Comparison of ENCODE assay signal across 13 cellular contexts in genomic region chr2:86039963-86040655, GRCh38.
DNase-seq lines count a peak whose midpoint lies in the region; ATAC-seq, FAIRE-seq and TF ChIP-seq lines count a peak whose summit lies in the region.
"Had no signal": no experiment of that assay in that cellular context is flagged by ENCODE, and none has a peak within 500 bp of the region (broad histone marks: within the 10 kb centered on the region; RNA-seq: fewer than 3 reads in every experiment).

No MANE protein-coding gene starts in this region.

- H3K4me1 ChIP-seq in HepG2 (ENCODE audit: insufficient read depth, low read length) (no peaks in the 10 kb centered on the region), gastroesophageal sphincter (peaks cover 0 to 43% (median 34%) of the 10 kb centered on the region in 3 donors)

- no peaks in the 10 kb centered on the region for H3K27me3 Mint-ChIP-seq in activated naive CD4-positive, alpha-beta T cell treated with anti-CD3 and anti-CD28 coated beads for 36 hours (ENCODE audit: low read depth)
- no peaks in the 10 kb centered on the region for H3K27me3 Mint-ChIP-seq in T-helper 17 cell
- H3K27me3 Mint-ChIP-seq in stimulated activated naive B cell treated with anti-CD40 and anti-IgM and Interleukin-4, amounts not matched to agents 10 μg/mL and 1 μg/mL and 100 μg/mL, for 72 hours, result no peaks in the 10 kb centered on the region
- H3K27me3 Mint-ChIP-seq: stimulated activated naive CD8-positive, alpha-beta T cell treated with anti-CD3 and anti-CD28 coated beads, Interleukin-15, Interleukin-2, amounts not matched to agents 100 ng/mL and 50 ng/mL, for 24 hours had no signal

- DNase-seq in activated naive CD4-positive, alpha-beta T cell treated with anti-CD3 and anti-CD28 coated beads for 36 hours, result no peak
- DNase-seq in activated naive CD4-positive, alpha-beta T cell treated with Interleukin-2 at 50 U/mL for 16 hours, result no peak
- DNase-seq in T-helper 17 cell (no peak), HepG2 (ENCODE audit: low spot score) (no peak), hypothalamus (lab: John Stamatoyannopoulos, UW) (no peak)
- no peak for DNase-seq in stimulated activated naive B cell treated with anti-CD40 and anti-IgM and Interleukin-4, amounts not matched to agents 10 μg/mL and 1 μg/mL and 100 μg/mL, for 72 hours
- DNase-seq: DMS 273 treated with DMSO at 0.1 percent for 48 hours, NCI-H2171 treated with DMSO at 0.1 percent for 48 hours had no signal

- no peak overlapping the region for H3K4me3 ChIP-seq in HepG2 (replicated peaks in 1 of 3; ENCODE audit: insufficient read depth in 1 of 3, low read depth in 2 of 3, low read length in 3 of 3)
- H3K4me3 ChIP-seq in gastroesophageal sphincter, result no peak overlapping the region

- POLR2A ChIA-PET in HepG2 (lab: Yijun Ruan, JAX), result no interaction called here

- H3K27me3 ChIP-seq in HepG2 (ENCODE audit: control insufficient read depth in 1 of 2, insufficient read depth in 2 of 2, low read length in 2 of 2) (no peaks in the 10 kb centered on the region), gastroesophageal sphincter (no peaks in the 10 kb centered on the region)

- no peak for TF ChIP-seq EP300 in HepG2 (IDR thresholded peaks at IDR 0.05; ENCODE audit: low read depth in 2 of 2, low read length in 2 of 2)
- TF ChIP-seq EP300 in HepG2 (CRISPR knock-in tag; IDR thresholded peaks at IDR 0.05; ENCODE audit: borderline replicate concordance), result no peak
- no peak for TF ChIP-seq EP300 in gastroesophageal sphincter (IDR thresholded peaks at IDR 0.05)

- H3K4me1 Mint-ChIP-seq in activated naive CD4-positive, alpha-beta T cell treated with anti-CD3 and anti-CD28 coated beads for 36 hours (ENCODE audit: low read depth), result peaks cover 76% of the 10 kb centered on the region
- peaks cover 57% of the 10 kb centered on the region for H3K4me1 Mint-ChIP-seq in T-helper 17 cell
- H3K4me1 Mint-ChIP-seq in stimulated activated naive B cell treated with anti-CD40 and anti-IgM and Interleukin-4, amounts not matched to agents 10 μg/mL and 1 μg/mL and 100 μg/mL, for 72 hours, result peaks cover 54 to 62% of the 10 kb centered on the region in 2 donors

- no peak overlapping the region for H3K4me3 Mint-ChIP-seq in activated naive CD4-positive, alpha-beta T cell treated with anti-CD3 and anti-CD28 coated beads for 36 hours
- H3K4me3 Mint-ChIP-seq in T-helper 17 cell, result no peak overlapping the region
- no peak overlapping the region for H3K4me3 Mint-ChIP-seq in stimulated activated naive B cell treated with anti-CD40 and anti-IgM and Interleukin-4, amounts not matched to agents 10 μg/mL and 1 μg/mL and 100 μg/mL, for 72 hours
- H3K4me3 Mint-ChIP-seq: neural crest cell had no signal

- peaks cover 66% of the 10 kb centered on the region for H3K36me3 Mint-ChIP-seq in activated naive CD4-positive, alpha-beta T cell treated with anti-CD3 and anti-CD28 coated beads for 36 hours (ENCODE audit: low read depth)
- peaks cover 6% of the 10 kb centered on the region for H3K36me3 Mint-ChIP-seq in T-helper 17 cell (ENCODE audit: low read depth)
- peaks cover 52 to 82% of the 10 kb centered on the region in 2 donors for H3K36me3 Mint-ChIP-seq in stimulated activated naive B cell treated with anti-CD40 and anti-IgM and Interleukin-4, amounts not matched to agents 10 μg/mL and 1 μg/mL and 100 μg/mL, for 72 hours

- no peaks in the 10 kb centered on the region for H3K79me2 ChIP-seq in HepG2 (ENCODE audit: insufficient read depth, low read length)

- TF ChIP-seq CTCF in HepG2 (CRISPR knock-in tag; IDR thresholded peaks at IDR 0.05), result no peak
- TF ChIP-seq CTCF in gastroesophageal sphincter (IDR thresholded peaks at IDR 0.05), result no peak

- TF ChIP-seq POLR2A in HepG2 (IDR thresholded peaks at IDR 0.05; ENCODE audit: insufficient read depth in 1 of 2, low read depth in 2 of 2, low read length in 2 of 2) (no peak), gastroesophageal sphincter (IDR thresholded peaks at IDR 0.05) (no peak)

- intact Hi-C loops in activated naive CD4-positive, alpha-beta T cell treated with anti-CD3 and anti-CD28 coated beads for 36 hours (cut with micrococcal nuclease), result loop anchor here (2.0 to 10.0 kb wide), 3 partner anchors 41 to 625 kb away; partner anchors contain the start of genes CAPG, SH2D6 and USP39
- intact Hi-C loops in HepG2 (cut with micrococcal nuclease; ENCODE audit: unreplicated experiment), result no loop called here

- TF ChIP-seq RAD21 in HepG2 (CRISPR knock-in tag; IDR thresholded peaks at IDR 0.05), result no peak

- 95% methylated on average over 11 of the region's 12 CpGs for WGBS in HepG2 (ENCODE audit: low lambda C conversion rate)
- 100% methylated on average over 1 of the region's 12 CpGs for WGBS in gastroesophageal sphincter (ENCODE audit: low coverage in 1 of 2), 2 donors

- in situ Hi-C loops in HepG2 (cut with HindIII; ENCODE audit: extremely low pct_ligation_motif_present, low pct_unique_long_range_greater_than_20kb), result no loop called here

- peaks cover 67 to 100% of the 10 kb centered on the region in 2 experiments for H3K36me3 ChIP-seq in HepG2 (replicated peaks in 1 of 2; ENCODE audit: control insufficient read depth in 1 of 2, insufficient read depth in 2 of 2, low read length in 2 of 2)
- H3K36me3 ChIP-seq in gastroesophageal sphincter, result peaks cover 0 to 70% of the 10 kb centered on the region in 2 donors

- H3K27ac Mint-ChIP-seq in activated naive CD4-positive, alpha-beta T cell treated with anti-CD3 and anti-CD28 coated beads for 36 hours, result peak overlapping the region; percentile 95
- peak overlapping the region; percentile 98 for H3K27ac Mint-ChIP-seq in T-helper 17 cell
- peak overlapping the region; percentile 47 for H3K27ac Mint-ChIP-seq in stimulated activated naive B cell treated with anti-CD40 and anti-IgM and Interleukin-4, amounts not matched to agents 10 μg/mL and 1 μg/mL and 100 μg/mL, for 72 hours

- H3K9ac ChIP-seq in HepG2 (ENCODE audit: insufficient read depth, low read depth, low read length), result no peak overlapping the region

- H3K4me2 ChIP-seq in HepG2 (ENCODE audit: low read depth, low read length), result no peak overlapping the region

- FAIRE-seq in HepG2 (lab: Jason Lieb, UNC), result no peak
- FAIRE-seq: astrocyte had no signal

- H4K20me1 ChIP-seq in HepG2 (ENCODE audit: insufficient read depth, low read length), result no peaks in the 10 kb centered on the region

- no peaks in the 10 kb centered on the region for H3K9me3 Mint-ChIP-seq in activated naive CD4-positive, alpha-beta T cell treated with anti-CD3 and anti-CD28 coated beads for 36 hours
- H3K9me3 Mint-ChIP-seq in stimulated activated naive B cell treated with anti-CD40 and anti-IgM and Interleukin-4, amounts not matched to agents 10 μg/mL and 1 μg/mL and 100 μg/mL, for 72 hours, result no peaks in the 10 kb centered on the region
- H3K9me3 Mint-ChIP-seq: neural crest cell; stimulated activated naive CD8-positive, alpha-beta T cell treated with anti-CD3 and anti-CD28 coated beads, Interleukin-15, Interleukin-2, amounts not matched to agents 100 ng/mL and 50 ng/mL, for 24 hours had no signal

- H2AFZ ChIP-seq in HepG2 (ENCODE audit: low read length), result no peak overlapping the region

- BruUV-seq in HepG2 (replicated peaks; lab: Mats Ljungman, UMichigan), result no TSS peak

- CTCF ChIA-PET in activated naive CD4-positive, alpha-beta T cell treated with anti-CD3 and anti-CD28 coated beads for 36 hours (lab: Charles Lee), result interaction anchor here (0.5 to 1.9 kb wide), 6 partner anchors 10 to 602 kb away, joined by 3 to 6 read pairs (median 4); no protein-coding TSS in a partner anchor
- CTCF ChIA-PET in HepG2 (lab: Yijun Ruan, JAX; ENCODE audit: low intra/inter-chr PET ratio, low total read pairs), result no interaction called here

- ATAC-seq in T-helper 17 cell (no peak), HepG2 (no peak), HG02885 (IDR thresholded peaks at IDR 0.05; ENCODE audit: poor library complexity, unreplicated experiment) (no peak), gastroesophageal sphincter (no peak)
- ATAC-seq in stimulated activated naive B cell treated with anti-CD40 and anti-IgM and Interleukin-4, amounts not matched to agents 10 μg/mL and 1 μg/mL and 100 μg/mL, for 72 hours (replicated peaks), result no peak

- H3K27ac ChIP-seq in HepG2 (ENCODE audit: extremely low read length, insufficient read depth, low read length) (no peak overlapping the region), gastroesophageal sphincter (no peak overlapping the region)

- H3K9me3 ChIP-seq in T-helper 17 cell (ENCODE audit: control insufficient read depth, low read length, poor library complexity, severe bottlenecking), result no peaks in the 10 kb centered on the region
- no peaks in the 10 kb centered on the region for H3K9me3 ChIP-seq in HepG2 (ENCODE audit: low read length)
- H3K9me3 ChIP-seq in gastroesophageal sphincter, result no peaks in the 10 kb centered on the region

TF ChIP-seq in HepG2, 621 proteins besides CTCF, POLR2A, EP300 and RAD21:
- TF ChIP-seq THAP7 (CRISPR knock-in tag; IDR thresholded peaks at IDR 0.05) (no peak), YEATS2 (CRISPR knock-in tag; IDR thresholded peaks at IDR 0.05; ENCODE audit: borderline replicate concordance) (no peak), BORCS8-MEF2B (CRISPR knock-in tag; IDR thresholded peaks at IDR 0.05) (no peak), RBM22 (optimal IDR thresholded peaks at IDR 0.05; ENCODE audit: low read length) (peak; percentile 25)

Comparison
In these comparisons a context has a peak if more than half of its experiments do, and no peak if none do; other contexts are left out.
1. H3K27ac Mint-ChIP-seq: peak in every context shown above with its lines; median percentile 98 in T-helper 17 cell; 95 in activated naive CD4-positive, alpha-beta T cell treated with anti-CD3 and anti-CD28 coated beads for 36 hours; 47 in stimulated activated naive B cell treated with anti-CD40 and anti-IgM and Interleukin-4, amounts not matched to agents 10 μg/mL and 1 μg/mL and 100 μg/mL, for 72 hours.